In the genomic region with DNA sequence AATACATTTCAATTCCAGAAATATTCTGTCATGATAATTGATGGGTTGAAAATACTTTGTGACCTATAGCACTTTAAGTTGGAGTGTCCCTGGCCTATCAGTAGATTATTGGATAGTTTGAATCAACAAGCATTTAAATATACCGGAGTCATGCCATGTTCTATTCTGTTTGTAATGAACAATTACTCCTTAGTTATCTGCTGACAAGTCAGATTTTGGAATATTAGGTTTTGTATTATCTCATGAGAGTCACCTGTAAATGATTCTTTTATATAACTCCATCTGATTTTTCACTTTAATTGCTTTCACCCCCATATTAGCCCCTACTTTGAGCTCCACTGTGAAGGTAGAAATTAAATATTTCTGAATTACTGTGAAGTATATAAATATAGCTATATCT, we compare ENCODE assay signal across 11 cellular contexts.
"Had no signal": no experiment of that assay in that cellular context is flagged by ENCODE, and none has a peak within 500 bp of the region (broad histone marks: within the 10 kb centered on the region; RNA-seq: fewer than 3 reads in every experiment).

No MANE protein-coding gene starts in this region.

- H3K4me1 ChIP-seq: HAP-1 had no signal

- DNase-seq: GM23248, GOT3, H7, H9, HCEC 1CT, HFFc6 had no signal

- H3K36me3 ChIP-seq: HAP-1 had no signal

- H3K4me2 ChIP-seq: GM23338 had no signal

- ATAC-seq: GM23338, HCT116 had no signal

- H3K4me3 ChIP-seq: GM23248, GM23338, HAP-1 had no signal

- H3K9ac ChIP-seq: GM23248 had no signal

- H3K27ac ChIP-seq: GM23248 had no signal

- H2AFZ ChIP-seq: GM23248, GM23338 had no signal

- FAIRE-seq: H1, H54 had no signal

- H3K9me3 ChIP-seq: HAP-1 had no signal
